Comparison of ENCODE assay signal across 16 cellular contexts in the genomic region with DNA sequence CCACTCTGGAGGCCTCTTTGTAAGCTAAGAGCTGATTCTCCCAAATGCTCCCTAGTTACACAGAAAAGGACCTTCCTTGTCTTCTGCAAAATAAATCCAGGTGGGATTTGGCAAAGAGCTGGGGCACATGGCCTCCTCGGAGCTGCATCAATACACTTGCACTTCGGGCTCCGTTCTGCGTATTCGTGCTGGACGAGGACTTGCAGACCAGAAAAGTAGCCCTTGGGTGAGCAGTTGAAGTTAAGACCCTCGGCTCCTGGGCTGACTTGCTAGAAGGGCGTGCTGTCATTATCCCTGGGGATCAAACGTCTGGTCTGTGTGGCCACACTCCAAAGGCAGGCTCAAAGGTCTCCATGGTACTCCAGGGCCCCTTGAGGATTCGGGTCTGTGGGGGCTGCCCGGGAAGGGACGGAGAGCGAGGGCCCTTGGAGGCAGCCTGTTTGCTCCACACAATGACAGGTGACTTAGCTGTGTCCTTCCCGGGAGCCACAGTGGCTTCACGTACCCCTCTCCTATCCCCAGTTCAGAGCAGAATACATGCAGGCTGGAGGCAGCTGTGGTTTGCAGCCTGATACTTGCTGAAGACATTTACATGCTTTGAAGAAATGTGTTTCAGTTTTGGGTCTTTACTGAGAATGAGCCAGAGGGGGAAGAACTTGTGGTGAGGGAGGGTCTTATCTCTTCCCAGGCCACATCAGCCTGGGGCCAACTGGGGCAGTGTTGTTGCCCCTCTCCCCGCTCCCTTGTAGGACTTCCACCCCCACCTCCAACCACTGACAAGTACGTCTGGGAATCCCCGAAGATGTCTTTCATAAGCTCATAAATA. TPM values are rescaled to one million over a fixed set of nuclear protein-coding genes. Genes with fewer than 3 reads are reported as not detected.
A peak's percentile ranks its signal among the peaks of the same experiment; 100 is the strongest.
DNase-seq lines count a peak whose midpoint lies in the region; TF ChIP-seq lines count a peak whose summit lies in the region.
"Had no signal": no experiment of that assay in that cellular context is flagged by ENCODE, and none has a peak within 500 bp of the region (broad histone marks: within the 10 kb centered on the region; RNA-seq: fewer than 3 reads in every experiment).

No MANE protein-coding gene starts in this region.

- H3K9ac ChIP-seq in Karpas-422 (ENCODE audit: low read length) = no peak overlapping the region

- H3K9me2 ChIP-seq in Karpas-422 (replicated peaks; ENCODE audit: insufficient read depth, low read length) = no peaks in the 10 kb centered on the region

- no peak for TF ChIP-seq POLR2A in spleen (IDR thresholded peaks at IDR 0.05)

- no peaks in the 10 kb centered on the region for H3K36me3 Mint-ChIP-seq in activated naive CD4-positive, alpha-beta T cell treated with anti-CD3 and anti-CD28 coated beads for 36 hours (ENCODE audit: low read depth)
- no peaks in the 10 kb centered on the region for H3K36me3 Mint-ChIP-seq in HFFc6 (ENCODE audit: low read depth)
- H3K36me3 Mint-ChIP-seq: stimulated activated naive B cell treated with anti-CD40 and anti-IgM and Interleukin-4, amounts not matched to agents 10 μg/mL and 1 μg/mL and 100 μg/mL, for 72 hours had no signal

- CTCF ChIA-PET in activated naive CD4-positive, alpha-beta T cell treated with anti-CD3 and anti-CD28 coated beads for 36 hours (lab: Charles Lee) = interaction anchor here (1.5 to 4.5 kb wide), 3 partner anchors 81 to 204 kb away, joined by 6 to 19 read pairs (median 9); no protein-coding TSS in a partner anchor

- peak; percentile 23 for DNase-seq in activated naive CD4-positive, alpha-beta T cell treated with anti-CD3 and anti-CD28 coated beads for 36 hours
- DNase-seq in activated naive CD4-positive, alpha-beta T cell (lab: John Stamatoyannopoulos, UW) = no peak
- DNase-seq in HFFc6 = peak; percentile 37
- DNase-seq in astrocyte of the hippocampus (ENCODE audit: low read depth, low spot score) = peak; percentile 36
- DNase-seq in spleen = peak; percentile 61
- DNase-seq in caudate nucleus (lab: John Stamatoyannopoulos, UW) = no peak
- no peak for DNase-seq in dorsolateral prefrontal cortex
- DNase-seq in Karpas-422 = no peak
- DNase-seq: activated CD8-positive, alpha-beta memory T cell treated with anti-CD3 and anti-CD28 coated beads, Interleukin-2, amount 50 U/mL, for 4 hours; gastrocnemius medialis; islet precursor cell; NCI-H1436; NCI-H446; stimulated activated CD4-positive, alpha-beta T cell treated with anti-CD3 and anti-CD28 coated beads, Interleukin-4, amount 100 ng/mL, for 1 hour; stimulated activated naive B cell treated with anti-CD40 and anti-IgM and Interleukin-4, amounts not matched to agents 10 μg/mL and 1 μg/mL and 100 μg/mL, for 72 hours; T1000 had no signal

- no peaks in the 10 kb centered on the region for H3K79me2 ChIP-seq in Karpas-422 (ENCODE audit: low read length)

- H3K36me3 ChIP-seq in spleen (no peaks in the 10 kb centered on the region), Karpas-422 (ENCODE audit: insufficient read depth, low read length) (no peaks in the 10 kb centered on the region)
- H3K36me3 ChIP-seq: gastrocnemius medialis had no signal

- H3K27ac Mint-ChIP-seq in activated naive CD4-positive, alpha-beta T cell treated with anti-CD3 and anti-CD28 coated beads for 36 hours = no peak overlapping the region
- H3K27ac Mint-ChIP-seq in HFFc6 = no peak overlapping the region
- H3K27ac Mint-ChIP-seq: stimulated activated naive B cell treated with anti-CD40 and anti-IgM and Interleukin-4, amounts not matched to agents 10 μg/mL and 1 μg/mL and 100 μg/mL, for 72 hours had no signal

- intact Hi-C loops in activated naive CD4-positive, alpha-beta T cell treated with anti-CD3 and anti-CD28 coated beads for 36 hours (cut with micrococcal nuclease) = no loop called here
- intact Hi-C loops in spleen (cut with DNase I; ENCODE audit: low total_unique reads) (no loop called here), dorsolateral prefrontal cortex (cut with DNase I) (no loop called here)

- H3K4me3 Mint-ChIP-seq in activated naive CD4-positive, alpha-beta T cell treated with anti-CD3 and anti-CD28 coated beads for 36 hours = no peak overlapping the region
- H3K4me3 Mint-ChIP-seq in HFFc6 = peak overlapping the region; percentile 62
- H3K4me3 Mint-ChIP-seq: stimulated activated naive B cell treated with anti-CD40 and anti-IgM and Interleukin-4, amounts not matched to agents 10 μg/mL and 1 μg/mL and 100 μg/mL, for 72 hours had no signal

- no peak overlapping the region for H3K27ac ChIP-seq in spleen
- H3K27ac ChIP-seq in caudate nucleus (ENCODE audit: low read depth, low read length) = no peak overlapping the region
- H3K27ac ChIP-seq in dorsolateral prefrontal cortex = no peak overlapping the region
- no peak overlapping the region for H3K27ac ChIP-seq in Karpas-422 (ENCODE audit: low read length)
- H3K27ac ChIP-seq: gastrocnemius medialis had no signal

- no peak overlapping the region for H3K4me3 ChIP-seq in spleen
- no peak overlapping the region for H3K4me3 ChIP-seq in dorsolateral prefrontal cortex
- no peak overlapping the region for H3K4me3 ChIP-seq in Karpas-422 (ENCODE audit: low read length)
- H3K4me3 ChIP-seq: gastrocnemius medialis had no signal

- H2AFZ ChIP-seq in Karpas-422 (ENCODE audit: low read length) = no peak overlapping the region

- H3K4me1 ChIP-seq in spleen (peaks cover 0 to 73% (median 17%) of the 10 kb centered on the region in 6 donors), Karpas-422 (ENCODE audit: low read length) (no peaks in the 10 kb centered on the region)
- H3K4me1 ChIP-seq: gastrocnemius medialis had no signal

- no peaks in the 10 kb centered on the region for H3K27me3 Mint-ChIP-seq in activated naive CD4-positive, alpha-beta T cell treated with anti-CD3 and anti-CD28 coated beads for 36 hours (ENCODE audit: low read depth)
- H3K27me3 Mint-ChIP-seq in HFFc6 (ENCODE audit: insufficient read depth) = no peaks in the 10 kb centered on the region; the same call in 1 of the 2 replicates

- H3K27me3 ChIP-seq in spleen (replicated peaks in 1 of 7) (peaks cover 0 to 28% (median 0%) of the 10 kb centered on the region in 7 donors), dorsolateral prefrontal cortex (no peaks in the 10 kb centered on the region), Karpas-422 (ENCODE audit: low read length) (no peaks in the 10 kb centered on the region)
- H3K27me3 ChIP-seq: gastrocnemius medialis had no signal

- 76 to 83% (median 78%) methylated on average over 14 to 18 of the region's 18 CpGs for WGBS in spleen, 5 donors

- TF ChIP-seq CTCF in HFFc6 (IDR thresholded peaks at IDR 0.05) (no peak), spleen (IDR thresholded peaks at IDR 0.05 in 8 of 11, conservative IDR thresholded peaks at IDR 0.05 in 3 of 11) (no peak), dorsolateral prefrontal cortex (IDR thresholded peaks at IDR 0.05 in 54 of 56, conservative IDR thresholded peaks at IDR 0.05 in 2 of 56; ENCODE audit: low read depth in 1 of 56, partially characterized antibody in 56 of 56) (no peak)

- H4K20me1 ChIP-seq in Karpas-422 (ENCODE audit: insufficient read depth, low read depth, low read length) = no peaks in the 10 kb centered on the region

- H3K9me3 ChIP-seq in spleen (no peaks in the 10 kb centered on the region), Karpas-422 (ENCODE audit: low read length) (no peaks in the 10 kb centered on the region)
- H3K9me3 ChIP-seq: gastrocnemius medialis had no signal

- H3K4me2 ChIP-seq in Karpas-422 (ENCODE audit: low read depth, low read length, poor library complexity, severe bottlenecking) = no peak overlapping the region

- no peaks in the 10 kb centered on the region for H3K9me3 Mint-ChIP-seq in activated naive CD4-positive, alpha-beta T cell treated with anti-CD3 and anti-CD28 coated beads for 36 hours
- no peaks in the 10 kb centered on the region for H3K9me3 Mint-ChIP-seq in HFFc6
- H3K9me3 Mint-ChIP-seq: stimulated activated naive B cell treated with anti-CD40 and anti-IgM and Interleukin-4, amounts not matched to agents 10 μg/mL and 1 μg/mL and 100 μg/mL, for 72 hours had no signal

- peaks cover 35% of the 10 kb centered on the region for H3K4me1 Mint-ChIP-seq in activated naive CD4-positive, alpha-beta T cell treated with anti-CD3 and anti-CD28 coated beads for 36 hours (ENCODE audit: low read depth)
- peaks cover 21% of the 10 kb centered on the region for H3K4me1 Mint-ChIP-seq in HFFc6 (ENCODE audit: low read depth)

RNA-seq across cellular contexts. Expression of a gene that starts 51.2 kb away (rescaled TPM):
- total RNA-seq in activated naive CD4-positive, alpha-beta T cell treated with anti-CD3 and anti-CD28 coated beads for 36 hours = 10 to 100 TPM; 34.3 to 35.6 TPM
- total RNA-seq in HFFc6 (2021; fragmentation: NEBNext Ultra II Directional; extraction: Animal tissue kit (Norgen Biotek cat#: 25700)) = 10 to 100 TPM; 73.8 to 87.2 (median 79.5) TPM
- total RNA-seq in spleen (10 to 100 TPM; 19.5 to 47.1 (median 29.6) TPM), dorsolateral prefrontal cortex (10 to 100 TPM in 19 of 120 experiments, 1 to 10 TPM in 101; 2.4 to 18.7 (median 7.0) TPM)
- 10 to 100 TPM in 1 of 3 donors, 1 to 10 TPM in 2; 3.0 to 11.8 (median 4.1) TPM for polyA plus RNA-seq in spleen
- total RNA-seq in Karpas-422 (2014; rRNA removed; shearing (Covaris generic); ENCODE audit: low replicate concordance) = not detected in 2 replicates

Comparison
In these comparisons a context has a peak if more than half of its experiments do, and no peak if none do; other contexts are left out.
1. DNase-seq: peak in activated naive CD4-positive, alpha-beta T cell treated with anti-CD3 and anti-CD28 coated beads for 36 hours (single experiment), HFFc6 (single experiment), astrocyte of the hippocampus (single experiment) and spleen (single experiment); none in activated naive CD4-positive, alpha-beta T cell (0 of 4), caudate nucleus (0 of 61), dorsolateral prefrontal cortex (0 of 10) and Karpas-422 (single experiment).